ENCODE assay signal across 16 cellular contexts in the genomic region with DNA sequence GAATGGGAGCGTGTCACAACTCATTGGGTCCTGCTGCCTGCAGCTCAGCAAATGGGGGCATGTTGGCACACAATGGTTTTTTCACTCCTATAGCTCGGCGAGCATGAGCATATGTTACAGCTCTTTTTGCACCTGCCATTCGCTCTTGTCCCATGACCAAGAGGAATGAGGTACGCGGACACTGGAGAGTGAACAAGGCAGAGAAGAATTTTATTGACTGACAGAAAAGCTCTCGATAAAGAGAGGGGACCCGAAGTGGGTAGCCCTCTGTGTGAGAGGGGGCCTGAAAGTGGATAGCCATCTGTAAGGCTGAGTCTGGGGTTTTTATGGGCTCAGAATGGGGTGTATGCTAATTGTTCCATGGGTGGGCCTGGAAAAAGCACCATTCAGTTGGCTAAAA.
"Had no signal": no experiment of that assay in that cellular context is flagged by ENCODE, and none has a peak within 500 bp of the region (broad histone marks: within the 10 kb centered on the region; RNA-seq: fewer than 3 reads in every experiment).

No MANE protein-coding gene starts in this region.

- ATAC-seq: left cardiac atrium; left ventricle myocardium superior; mucosa of descending colon; naive thymus-derived CD8-positive, alpha-beta T cell had no signal

- H3K4me3 ChIP-seq: esophagus squamous epithelium, lung, mucosa of descending colon, right atrium auricular region, upper lobe of left lung, uterus had no signal

- H3K27ac ChIP-seq: esophagus squamous epithelium, upper lobe of left lung, uterus had no signal

- H3K27me3 ChIP-seq: esophagus squamous epithelium, right atrium auricular region, upper lobe of left lung, uterus had no signal

- H3K36me3 ChIP-seq: right atrium auricular region, upper lobe of left lung, uterus had no signal

- H3K4me1 ChIP-seq: uterus had no signal

- H3K9me3 ChIP-seq: esophagus squamous epithelium, uterus had no signal

- DNase-seq: effector memory CD4-positive, alpha-beta T cell; esophagus squamous epithelium; foreskin fibroblast; kidney; left cardiac atrium; left ventricle myocardium superior; mucosa of descending colon; naive thymus-derived CD8-positive, alpha-beta T cell; posterior cingulate gyrus; small intestine; stimulated activated CD4-positive, alpha-beta T cell treated with anti-CD3 and anti-CD28 coated beads, Interleukin-2, amount 100 ng/mL, for 48 hours; stimulated activated naive CD4-positive, alpha-beta T cell treated with Interleukin-2 at 50 U/mL for 16 hours; uterus had no signal
